ENCODE assay signal across 8 cellular contexts in the genomic region with DNA sequence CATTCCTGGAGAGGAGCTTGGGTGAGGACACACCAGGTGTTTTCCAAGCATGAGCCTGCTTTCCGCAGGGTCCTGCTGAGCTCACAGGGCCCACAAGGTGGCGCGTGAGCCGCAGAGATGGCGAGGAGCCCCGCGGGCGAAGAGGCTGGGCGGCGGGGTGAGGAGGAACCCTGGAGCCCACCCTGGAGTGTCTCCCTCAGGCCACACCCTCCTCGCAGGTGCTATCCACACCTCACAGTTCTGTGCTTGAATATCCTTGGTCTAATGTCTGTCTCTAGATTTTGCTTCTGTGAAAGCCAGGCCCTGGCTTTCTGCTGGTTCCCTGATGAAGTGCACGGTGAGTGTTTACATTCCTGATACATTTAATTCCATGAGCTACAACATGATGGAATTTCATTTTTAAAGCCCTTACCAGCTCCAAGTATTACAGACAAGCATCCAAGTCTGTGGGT.
DNase-seq lines count a peak whose midpoint lies in the region; FAIRE-seq and TF ChIP-seq lines count a peak whose summit lies in the region.

No MANE protein-coding gene starts in this region.

- TF ChIP-seq POLR2A in thyroid gland (IDR thresholded peaks at IDR 0.05), result no peak

- H3K9me3 ChIP-seq in hepatocyte (ENCODE audit: low read depth), result no peaks in the 10 kb centered on the region
- H3K9me3 ChIP-seq in thyroid gland, result no peaks in the 10 kb centered on the region

- H3K36me3 ChIP-seq in hepatocyte (replicated peaks; ENCODE audit: insufficient read depth, low read depth), result no peaks in the 10 kb centered on the region
- H3K36me3 ChIP-seq in thyroid gland, result no peaks in the 10 kb centered on the region

- H3K79me2 ChIP-seq in hepatocyte, result no peaks in the 10 kb centered on the region

- H3K27me3 ChIP-seq in hepatocyte (no peaks in the 10 kb centered on the region), thyroid gland (no peaks in the 10 kb centered on the region)

- H3K4me2 ChIP-seq in hepatocyte, result peak overlapping the region; percentile 81

- no peaks in the 10 kb centered on the region for H4K20me1 ChIP-seq in hepatocyte (ENCODE audit: insufficient read depth, poor library complexity, severe bottlenecking)

- POLR2A ChIA-PET in HEK293T (lab: Yijun Ruan, JAX), result no interaction called here

- peak overlapping the region; percentile 57 for H2AFZ ChIP-seq in hepatocyte

- CTCF ChIA-PET in HEK293T (lab: Yijun Ruan, JAX), result interaction anchor here (0.6 to 1.1 kb wide), 4 partner anchors 13 to 892 kb away, joined by 3 to 4 read pairs (median 3); no protein-coding TSS in a partner anchor

- H3K4me3 ChIP-seq in GM12865 (ENCODE audit: low read depth, low read length) (no peak overlapping the region), hepatocyte (no peak overlapping the region), thyroid gland (replicated peaks in 1 of 3) (no peak overlapping the region)

- intact Hi-C loops in thyroid gland (cut with DNase I), result no loop called here

- no peaks in the 10 kb centered on the region for H3K4me1 ChIP-seq in hepatocyte (ENCODE audit: insufficient read depth)
- peaks cover 0 to 8% of the 10 kb centered on the region in 2 donors for H3K4me1 ChIP-seq in thyroid gland

- TF ChIP-seq CTCF in GM12865 (IDR thresholded peaks at IDR 0.05; ENCODE audit: insufficient read depth, low read depth, low read length, missing control alignments) (peak; percentile 63), hepatocyte (IDR thresholded peaks at IDR 0.05; ENCODE audit: poor library complexity) (peak; percentile 74), thyroid gland (IDR thresholded peaks at IDR 0.05) (peak in 4 of 6 experiments; percentile 38 to 73 (median 62))

- H3K27ac ChIP-seq in hepatocyte, result no peak overlapping the region
- no peak overlapping the region for H3K27ac ChIP-seq in thyroid gland

- WGBS in hepatocyte (ENCODE audit: low lambda C conversion rate, missing lambda C conversion rate), result 6% methylated on average over 12 of the region's 12 CpGs
- 7 to 12% methylated on average over 7 to 12 of the region's 12 CpGs for WGBS in thyroid gland, 2 donors

- DNase-seq in GM12865 (ENCODE audit: low read depth) (peak; percentile 27), HEK293T (ENCODE audit: extremely low spot score) (peak; percentile 83), RKO (ENCODE audit: low spot score) (peak; percentile 37), hepatocyte (ENCODE audit: low spot score) (peak; percentile 70), thyroid gland (peak; percentile 29 to 52), activated gamma-delta T cell treated with Interleukin-2 at 50 U/mL for 16 hours (no peak), GOT3 (lab: John Stamatoyannopoulos, UW) (no peak), GM19239 (ENCODE audit: insufficient read length, low spot score) (no peak)

- no peaks in the 10 kb centered on the region for H3K9me2 ChIP-seq in hepatocyte (replicated peaks; ENCODE audit: insufficient read depth)

- FAIRE-seq in GM19239 (lab: Jason Lieb, UNC), result no peak

TF ChIP-seq in HEK293T, 16 proteins besides CTCF, POLR2A, EP300 and RAD21:
- TF ChIP-seq HDGF (IDR thresholded peaks at IDR 0.05; ENCODE audit: borderline replicate concordance), result no peak
- no peak for TF ChIP-seq LEF1 (IDR thresholded peaks at IDR 0.05; ENCODE audit: borderline replicate concordance)
- TF ChIP-seq BHLHE40 (IDR thresholded peaks at IDR 0.05; ENCODE audit: borderline replicate concordance), result no peak
- TF ChIP-seq FOXA1 (IDR thresholded peaks at IDR 0.05), result no peak
- no peak for TF ChIP-seq L3MBTL2 (conservative IDR thresholded peaks at IDR 0.05)
- TF ChIP-seq TARDBP (IDR thresholded peaks at IDR 0.05), result no peak
- TF ChIP-seq NFRKB (IDR thresholded peaks at IDR 0.05), result no peak
- TF ChIP-seq, protein P1, sequence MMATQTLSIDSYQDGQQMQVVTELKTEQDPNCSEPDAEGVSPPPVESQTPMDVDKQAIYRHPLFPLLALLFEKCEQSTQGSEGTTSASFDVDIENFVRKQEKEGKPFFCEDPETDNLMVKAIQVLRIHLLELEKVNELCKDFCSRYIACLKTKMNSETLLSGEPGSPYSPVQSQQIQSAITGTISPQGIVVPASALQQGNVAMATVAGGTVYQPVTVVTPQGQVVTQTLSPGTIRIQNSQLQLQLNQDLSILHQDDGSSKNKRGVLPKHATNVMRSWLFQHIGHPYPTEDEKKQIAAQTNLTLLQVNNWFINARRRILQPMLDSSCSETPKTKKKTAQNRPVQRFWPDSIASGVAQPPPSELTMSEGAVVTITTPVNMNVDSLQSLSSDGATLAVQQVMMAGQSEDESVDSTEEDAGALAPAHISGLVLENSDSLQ (IDR thresholded peaks at IDR 0.05), result no peak
- TF ChIP-seq FOXK2 (IDR thresholded peaks at IDR 0.05), result no peak
- TF ChIP-seq FOXM1 (IDR thresholded peaks at IDR 0.05; ENCODE audit: borderline replicate concordance), result no peak
- no peak for TF ChIP-seq SP1 (IDR thresholded peaks at IDR 0.05)
- no peak for TF ChIP-seq ARNT (IDR thresholded peaks at IDR 0.05)
- TF ChIP-seq ZNF384 (IDR thresholded peaks at IDR 0.05), result no peak

Comparison
In these comparisons a context has a peak if more than half of its experiments do, and no peak if none do; other contexts are left out.
1. DNase-seq: peak in GM12865 (single experiment), HEK293T (single experiment), RKO (single experiment), hepatocyte (single experiment) and thyroid gland (2 of 2); none in activated gamma-delta T cell treated with Interleukin-2 at 50 U/mL for 16 hours (single experiment), GOT3 (single experiment) and GM19239 (single experiment).
2. Peak in every context shown above with its lines, with median percentiles within 50 percentile points of each other: CTCF ChIP-seq.